In genomic region chr4:53128959-53129358, GRCh38 we compare ENCODE assay signal across 18 cellular contexts.
DNase-seq lines count a peak whose midpoint lies in the region; ATAC-seq and TF ChIP-seq lines count a peak whose summit lies in the region.
"Had no signal": no experiment of that assay in that cellular context is flagged by ENCODE, and none has a peak within 500 bp of the region (broad histone marks: within the 10 kb centered on the region; RNA-seq: fewer than 3 reads in every experiment).

No MANE protein-coding gene starts in this region.

- in situ Hi-C loops in GM23248 (cut with MboI), result no loop called here

- intact Hi-C loops in CD8-positive, alpha-beta T cell (cut with DNase I, micrococcal nuclease), result no loop called here

- ATAC-seq in CD8-positive, alpha-beta T cell, result no peak
- ATAC-seq in HG02981 (IDR thresholded peaks at IDR 0.05; ENCODE audit: unreplicated experiment), result no peak
- ATAC-seq: GM12878 had no signal

- H3K79me2 ChIP-seq in GM23248 (ENCODE audit: insufficient read depth), result no peaks in the 10 kb centered on the region

- H3K27me3 Mint-ChIP-seq in CD8-positive, alpha-beta T cell (ENCODE audit: low read depth), result no peaks in the 10 kb centered on the region
- H3K27me3 Mint-ChIP-seq in activated naive CD4-positive, alpha-beta T cell treated with anti-CD3 and anti-CD28 coated beads, Interleukin-2, amount 10 ng/mL, durations not matched to agents 7 days and 5 days, result no peaks in the 10 kb centered on the region
- H3K27me3 Mint-ChIP-seq: activated CD4-positive, alpha-beta T cell treated with anti-CD3 and anti-CD28 coated beads, Interleukin-2, amount 10 ng/mL, durations not matched to agents 24 days and 14 days had no signal

- DNase-seq in AG08395 (ENCODE audit: low spot score) (peak; percentile 26), GM23248 (peak; percentile 13), dermis blood vessel endothelial cell (peak; percentile 77), lung microvascular endothelial cell (ENCODE audit: low read depth in 2 of 2) (peak; percentile 70 to 73), hepatic stellate cell (ENCODE audit: low spot score) (no peak)
- DNase-seq in CD8-positive, alpha-beta T cell, result no peak
- no peak for DNase-seq in activated naive CD4-positive, alpha-beta T cell treated with anti-CD3 and anti-CD28 coated beads, Interleukin-2, amount 10 ng/mL, durations not matched to agents 7 days and 5 days
- DNase-seq: activated CD4-positive, alpha-beta T cell treated with anti-CD3 and anti-CD28 coated beads, Interleukin-2, amount 10 ng/mL, durations not matched to agents 24 days and 14 days; activated CD8-positive, alpha-beta memory T cell treated with anti-CD3 and anti-CD28 coated beads, Interleukin-2, amount 50 U/mL, for 48 hours; activated naive CD4-positive, alpha-beta T cell treated with Interleukin-2 at 50 U/mL for 16 hours; COR-L47; esophagus squamous epithelium; occipital lobe; stimulated activated CD4-positive, alpha-beta T cell treated with anti-CD3 and anti-CD28 coated beads, Interleukin-4, amount 100 ng/mL, for 1 hour had no signal

- no peaks in the 10 kb centered on the region for H4K20me1 ChIP-seq in GM23248 (ENCODE audit: insufficient read depth)

- no peak for TF ChIP-seq CTCF in CD8-positive, alpha-beta T cell (IDR thresholded peaks at IDR 0.05)

- peaks cover 30% of the 10 kb centered on the region for H3K36me3 Mint-ChIP-seq in CD8-positive, alpha-beta T cell
- H3K36me3 Mint-ChIP-seq in activated naive CD4-positive, alpha-beta T cell treated with anti-CD3 and anti-CD28 coated beads, Interleukin-2, amount 10 ng/mL, durations not matched to agents 7 days and 5 days, result peaks cover 9% of the 10 kb centered on the region

- H3K36me3 ChIP-seq in GM23248 (ENCODE audit: low read depth), result no peaks in the 10 kb centered on the region
- H3K36me3 ChIP-seq in CD8-positive, alpha-beta T cell (ENCODE audit: insufficient read depth, low read length), result no peaks in the 10 kb centered on the region
- H3K36me3 ChIP-seq: esophagus squamous epithelium had no signal

- peaks cover 16% of the 10 kb centered on the region; the same call in 1 of the 2 replicates for H3K4me1 ChIP-seq in GM23248 (ENCODE audit: insufficient read depth)
- no peaks in the 10 kb centered on the region for H3K4me1 ChIP-seq in CD8-positive, alpha-beta T cell (ENCODE audit: insufficient read depth, low read length)

- no peaks in the 10 kb centered on the region for H3F3A ChIP-seq in GM23248 (ENCODE audit: insufficient read depth)

- no peak overlapping the region for H2AFZ ChIP-seq in GM23248

- H3K4me1 Mint-ChIP-seq in CD8-positive, alpha-beta T cell (ENCODE audit: low read depth), result no peaks in the 10 kb centered on the region
- H3K4me1 Mint-ChIP-seq in activated naive CD4-positive, alpha-beta T cell treated with anti-CD3 and anti-CD28 coated beads, Interleukin-2, amount 10 ng/mL, durations not matched to agents 7 days and 5 days, result no peaks in the 10 kb centered on the region

- H3K4me3 ChIP-seq in GM23248, result no peak overlapping the region
- H3K4me3 ChIP-seq in CD8-positive, alpha-beta T cell (ENCODE audit: low read depth, low read length), result no peak overlapping the region
- H3K4me3 ChIP-seq: dorsolateral prefrontal cortex, esophagus squamous epithelium, GM12878 had no signal

- H3K27me3 ChIP-seq in GM23248 (replicated peaks; ENCODE audit: insufficient read depth), result no peaks in the 10 kb centered on the region
- no peaks in the 10 kb centered on the region for H3K27me3 ChIP-seq in CD8-positive, alpha-beta T cell (ENCODE audit: insufficient read depth, low read length)
- H3K27me3 ChIP-seq: dorsolateral prefrontal cortex, esophagus squamous epithelium had no signal

- no peaks in the 10 kb centered on the region for H3K9me3 ChIP-seq in GM23248 (ENCODE audit: low read depth)
- H3K9me3 ChIP-seq in CD8-positive, alpha-beta T cell (ENCODE audit: low read length), result no peaks in the 10 kb centered on the region
- H3K9me3 ChIP-seq: esophagus squamous epithelium had no signal

- WGBS in GM23248 (ENCODE audit: low coverage in 1 of 2, low lambda C conversion rate in 2 of 2, missing lambda C conversion rate in 2 of 2), 2 experiments, result 12 to 14% methylated on average over 2 of the region's 2 CpGs

- CTCF ChIA-PET in CD8-positive, alpha-beta T cell (lab: Charles Lee), result no interaction called here
- CTCF ChIA-PET in activated naive CD4-positive, alpha-beta T cell treated with anti-CD3 and anti-CD28 coated beads, Interleukin-2, amount 10 ng/mL, durations not matched to agents 7 days and 5 days (lab: Charles Lee), result no interaction called here

- H3K27ac ChIP-seq in GM23248, result no peak overlapping the region
- no peak overlapping the region for H3K27ac ChIP-seq in CD8-positive, alpha-beta T cell (ENCODE audit: low read depth, low read length)
- H3K27ac ChIP-seq: dorsolateral prefrontal cortex, esophagus squamous epithelium, RWPE1 had no signal

- H3K9ac ChIP-seq in GM23248, result no peak overlapping the region

- no peak overlapping the region for H3K4me2 ChIP-seq in GM23248 (ENCODE audit: unreplicated experiment)

- H3K27ac Mint-ChIP-seq in CD8-positive, alpha-beta T cell, result no peak overlapping the region
- no peak overlapping the region for H3K27ac Mint-ChIP-seq in activated naive CD4-positive, alpha-beta T cell treated with anti-CD3 and anti-CD28 coated beads, Interleukin-2, amount 10 ng/mL, durations not matched to agents 7 days and 5 days
- H3K27ac Mint-ChIP-seq: activated CD4-positive, alpha-beta T cell treated with anti-CD3 and anti-CD28 coated beads, Interleukin-2, amount 10 ng/mL, durations not matched to agents 24 days and 14 days had no signal

- H3K9me2 ChIP-seq in GM23248 (ENCODE audit: insufficient read depth), result no peaks in the 10 kb centered on the region

- H3K9me3 Mint-ChIP-seq in CD8-positive, alpha-beta T cell, result peaks cover 1% of the 10 kb centered on the region
- no peaks in the 10 kb centered on the region for H3K9me3 Mint-ChIP-seq in activated naive CD4-positive, alpha-beta T cell treated with anti-CD3 and anti-CD28 coated beads, Interleukin-2, amount 10 ng/mL, durations not matched to agents 7 days and 5 days

- no peak overlapping the region for H3K4me3 Mint-ChIP-seq in CD8-positive, alpha-beta T cell
- H3K4me3 Mint-ChIP-seq in activated naive CD4-positive, alpha-beta T cell treated with anti-CD3 and anti-CD28 coated beads, Interleukin-2, amount 10 ng/mL, durations not matched to agents 7 days and 5 days, result no peak overlapping the region
- H3K4me3 Mint-ChIP-seq: activated CD4-positive, alpha-beta T cell treated with anti-CD3 and anti-CD28 coated beads, Interleukin-2, amount 10 ng/mL, durations not matched to agents 24 days and 14 days had no signal

- POLR2A ChIA-PET in CD8-positive, alpha-beta T cell (lab: Charles Lee), result no interaction called here

Comparison
In these comparisons a context has a peak if more than half of its experiments do, and no peak if none do; other contexts are left out.
1. DNase-seq: peak in AG08395 (single experiment), GM23248 (single experiment), dermis blood vessel endothelial cell (single experiment) and lung microvascular endothelial cell (2 of 2); none in hepatic stellate cell (single experiment), CD8-positive, alpha-beta T cell (0 of 7) and activated naive CD4-positive, alpha-beta T cell treated with anti-CD3 and anti-CD28 coated beads, Interleukin-2, amount 10 ng/mL, durations not matched to agents 7 days and 5 days (single experiment).